Comparison of ENCODE assay signal across 8 cellular contexts in genomic region chr12:94208433-94208921, GRCh38.
DNase-seq lines count a peak whose midpoint lies in the region; ATAC-seq and TF ChIP-seq lines count a peak whose summit lies in the region.

No MANE protein-coding gene starts in this region.

- no peak for TF ChIP-seq CTCF in A673 (conservative IDR thresholded peaks at IDR 0.05; ENCODE audit: low read depth, low read length)

- peaks cover 5 to 9% of the 10 kb centered on the region in 2 donors for H3K36me3 Mint-ChIP-seq in naive B cell

- CTCF ChIA-PET in A673 (lab: Charles Lee): no interaction called here

- peaks cover 5% of the 10 kb centered on the region for H3K4me1 ChIP-seq in A673 (ENCODE audit: insufficient read depth, low read length, poor library complexity, severe bottlenecking)

- intact Hi-C loops in A673 (cut with micrococcal nuclease; ENCODE audit: unreplicated experiment): no loop called here

- peaks cover 0 to 4% (median 0%) of the 10 kb centered on the region in 7 donors for H3K9me3 Mint-ChIP-seq in naive B cell

- no peak overlapping the region for H3K4me3 ChIP-seq in A673 (ENCODE audit: low read depth, low read length, poor library complexity, severe bottlenecking)

- POLR2A ChIA-PET in A673 (lab: Charles Lee; ENCODE audit: low non-redundant PET): no interaction called here

- peak; percentile 4 for DNase-seq in activated T-cell treated with anti-CD3 and anti-CD28 coated beads for 4 hours
- no peak for DNase-seq in naive B cell
- no peak for DNase-seq in A673 (ENCODE audit: low spot score)
- no peak for DNase-seq in RKO (ENCODE audit: low spot score)
- no peak for DNase-seq in effector CD8-positive, alpha-beta T cell (lab: John Stamatoyannopoulos, UW)
- DNase-seq in NCI-H128 (lab: John Stamatoyannopoulos, UW; ENCODE audit: unreplicated experiment): no peak

- no peak overlapping the region for H3K27ac ChIP-seq in A673 (ENCODE audit: low read depth, low read length, poor library complexity, severe bottlenecking)

- ATAC-seq in GM19324 (IDR thresholded peaks at IDR 0.05; ENCODE audit: low FRiP score, unreplicated experiment) (peak; percentile 36), HG03097 (IDR thresholded peaks at IDR 0.05; ENCODE audit: low FRiP score, unreplicated experiment) (peak; percentile 45), naive B cell (ENCODE audit: low read depth in 2 of 2) (peak; percentile 16 to 17)

- BruUV-seq in A673 (replicated peaks; lab: Mats Ljungman, UMichigan): no TSS peak

- H3K27ac Mint-ChIP-seq in naive B cell: peak overlapping the region; percentile 94 to 99 (median 98)

- peaks cover 47 to 68% (median 59%) of the 10 kb centered on the region in 3 donors for H3K4me1 Mint-ChIP-seq in naive B cell

- H3K27me3 ChIP-seq in A673 (replicated peaks; ENCODE audit: insufficient read depth, low read depth, low read length, poor library complexity): no peaks in the 10 kb centered on the region

- no peaks in the 10 kb centered on the region for H3K27me3 Mint-ChIP-seq in naive B cell

- H3K4me3 Mint-ChIP-seq in naive B cell: peak overlapping the region; percentile 77 to 92 (median 82)

- H3K36me3 ChIP-seq in A673 (ENCODE audit: insufficient read depth, low read length, poor library complexity, severe bottlenecking): no peaks in the 10 kb centered on the region

- H3K9me3 ChIP-seq in A673 (ENCODE audit: low read depth, low read length, poor library complexity, severe bottlenecking): no peaks in the 10 kb centered on the region
